ENCODE assay signal across 31 cellular contexts in genomic region chr20:52722926-52723325, GRCh38.
"Had no signal": no experiment of that assay in that cellular context is flagged by ENCODE, and none has a peak within 500 bp of the region (broad histone marks: within the 10 kb centered on the region; RNA-seq: fewer than 3 reads in every experiment).

No MANE protein-coding gene starts in this region.

- H2AFZ ChIP-seq: parathyroid adenoma had no signal

- DNase-seq: naive thymus-derived CD4-positive, alpha-beta T cell; natural killer cell; nephron progenitor cell; occipital lobe; ovary; posterior cingulate gyrus; psoas muscle; right cardiac atrium; spleen; stimulated activated CD4-positive, alpha-beta T cell treated with anti-CD3 and anti-CD28 coated beads, Interleukin-12 subunit alpha, Interleukin-12 subunit beta, amount 100 ng/mL, for 4 hours; stimulated activated CD4-positive, alpha-beta T cell treated with anti-CD3 and anti-CD28 coated beads, Interleukin-1b, Interleukin-23, amount 100 ng/mL, for 48 hours; stimulated activated CD4-positive, alpha-beta T cell treated with anti-CD3 and anti-CD28 coated beads, Interleukin-4, amount 100 ng/mL, for 1 hour; stimulated activated CD4-positive, alpha-beta T cell treated with anti-CD3 and anti-CD28 coated beads, Interleukin-4, amount 100 ng/mL, for 4 hours; stimulated activated CD8-positive, alpha-beta memory T cell treated with anti-CD3 and anti-CD28 coated beads, Interleukin-4, amount 100 ng/mL, for 48 hours; stimulated activated naive B cell treated with anti-CD40 and anti-IgM and Interleukin-4, amounts not matched to agents 10 μg/mL and 1 μg/mL and 100 μg/mL, for 72 hours; stimulated activated naive CD4-positive, alpha-beta T cell treated with Interleukin-2 at 50 U/mL for 16 hours; stimulated activated naive CD8-positive, alpha-beta T cell treated with anti-CD3 and anti-CD28 coated beads, Interleukin-15, amount 100 ng/mL, for 72 hours; substantia nigra; testis; tibial artery; transverse colon; upper lobe of right lung; uterus had no signal

- H3K36me3 ChIP-seq: ovary, spleen, suprapubic skin, tibial artery, transverse colon, upper lobe of right lung, uterus had no signal

- H3K27me3 Mint-ChIP-seq: naive thymus-derived CD4-positive, alpha-beta T cell; progenitor cell of endocrine pancreas; stimulated activated naive CD8-positive, alpha-beta T cell treated with anti-CD3 and anti-CD28 coated beads, Interleukin-15, amount 100 ng/mL, for 72 hours had no signal

- H3K27ac Mint-ChIP-seq: naive thymus-derived CD4-positive, alpha-beta T cell; natural killer cell; nephron progenitor cell; progenitor cell of endocrine pancreas; stimulated activated naive B cell treated with anti-CD40 and anti-IgM and Interleukin-4, amounts not matched to agents 10 μg/mL and 1 μg/mL and 100 μg/mL, for 72 hours; stimulated activated naive CD8-positive, alpha-beta T cell treated with anti-CD3 and anti-CD28 coated beads, Interleukin-15, amount 100 ng/mL, for 72 hours; type B pancreatic cell had no signal

- H3K36me3 Mint-ChIP-seq: naive thymus-derived CD4-positive, alpha-beta T cell; natural killer cell; stimulated activated naive B cell treated with anti-CD40 and anti-IgM and Interleukin-4, amounts not matched to agents 10 μg/mL and 1 μg/mL and 100 μg/mL, for 72 hours; type B pancreatic cell had no signal

- ATAC-seq: naive thymus-derived CD4-positive, alpha-beta T cell; natural killer cell; psoas muscle; right cardiac atrium; sciatic nerve; stimulated activated naive B cell treated with anti-CD40 and anti-IgM and Interleukin-4, amounts not matched to agents 10 μg/mL and 1 μg/mL and 100 μg/mL, for 72 hours; stimulated activated naive CD8-positive, alpha-beta T cell treated with anti-CD3 and anti-CD28 coated beads, Interleukin-15, amount 100 ng/mL, for 72 hours; upper lobe of right lung had no signal

- H3K27me3 ChIP-seq: ovary, spleen, suprapubic skin, testis, tibial artery, transverse colon, upper lobe of right lung, uterus had no signal

- H3K79me2 ChIP-seq: parathyroid adenoma had no signal

- H3K9me3 Mint-ChIP-seq: natural killer cell; stimulated activated naive B cell treated with anti-CD40 and anti-IgM and Interleukin-4, amounts not matched to agents 10 μg/mL and 1 μg/mL and 100 μg/mL, for 72 hours; stimulated activated naive CD8-positive, alpha-beta T cell treated with anti-CD3 and anti-CD28 coated beads, Interleukin-15, amount 100 ng/mL, for 72 hours; type B pancreatic cell had no signal

- H3K9me3 ChIP-seq: psoas muscle, suprapubic skin, testis, tibial artery, transverse colon, upper lobe of right lung, uterus had no signal

- H3K4me3 Mint-ChIP-seq: naive thymus-derived CD4-positive, alpha-beta T cell; natural killer cell; nephron progenitor cell; neural crest cell; stimulated activated naive B cell treated with anti-CD40 and anti-IgM and Interleukin-4, amounts not matched to agents 10 μg/mL and 1 μg/mL and 100 μg/mL, for 72 hours; stimulated activated naive CD8-positive, alpha-beta T cell treated with anti-CD3 and anti-CD28 coated beads, Interleukin-15, amount 100 ng/mL, for 72 hours; type B pancreatic cell had no signal

- H3K27ac ChIP-seq: ovary, parathyroid adenoma, psoas muscle, skin epidermis, spleen, suprapubic skin, testis, tibial artery, transverse colon, upper lobe of right lung, uterus had no signal

- H3K4me1 ChIP-seq: parathyroid adenoma, psoas muscle, spleen, suprapubic skin, testis, tibial artery, transverse colon, upper lobe of right lung, uterus had no signal

- H3K4me3 ChIP-seq: ovary, psoas muscle, skin epidermis, smooth muscle cell, spleen, suprapubic skin, testis, tibial artery, transverse colon, upper lobe of right lung, uterus had no signal

- H3K9ac ChIP-seq: parathyroid adenoma had no signal

- H3K4me2 ChIP-seq: smooth muscle cell had no signal

- H3K4me1 Mint-ChIP-seq: natural killer cell; neural crest cell; stimulated activated naive B cell treated with anti-CD40 and anti-IgM and Interleukin-4, amounts not matched to agents 10 μg/mL and 1 μg/mL and 100 μg/mL, for 72 hours; stimulated activated naive CD8-positive, alpha-beta T cell treated with anti-CD3 and anti-CD28 coated beads, Interleukin-15, amount 100 ng/mL, for 72 hours had no signal
